Comparison of ENCODE assay signal across 29 cellular contexts in the genomic region with DNA sequence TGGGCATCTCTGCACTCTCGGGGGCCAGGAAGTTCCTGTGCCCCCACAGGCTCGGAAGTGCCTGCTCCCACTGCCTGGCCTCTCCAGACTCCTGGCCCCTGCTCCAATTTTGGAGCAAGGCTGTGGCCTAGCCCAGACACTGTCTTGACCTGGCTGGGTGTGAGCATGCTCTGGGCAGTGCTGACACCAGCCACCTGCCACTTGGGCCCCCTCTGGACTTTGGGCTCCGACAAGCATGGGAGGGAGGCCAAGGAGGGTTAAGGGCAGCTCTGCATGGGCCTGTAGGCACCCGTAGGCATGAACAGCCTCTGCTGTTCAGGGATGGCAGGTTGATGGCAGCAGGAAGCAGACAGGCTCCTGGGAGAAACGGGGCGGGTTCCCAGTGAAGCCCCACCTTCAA.
"Had no signal": no experiment of that assay in that cellular context is flagged by ENCODE, and none has a peak within 500 bp of the region (broad histone marks: within the 10 kb centered on the region; RNA-seq: fewer than 3 reads in every experiment).

No MANE protein-coding gene starts in this region.

- DNase-seq: activated B cell treated with CpG ODN at 0.5 μM for 24 hours; activated CD4-positive, alpha-beta T cell treated with anti-CD3 and anti-CD28 coated beads for 48 hours; activated CD4-positive, alpha-beta T cell treated with anti-CD3 and anti-CD28 coated beads, Interleukin-2, amount 50 U/mL, for 1 hour; activated CD4-positive, alpha-beta T cell treated with anti-CD3 and anti-CD28 coated beads, Interleukin-2, amount 50 U/mL, for 48 hours; activated CD8-positive, alpha-beta memory T cell treated with anti-CD3 and anti-CD28 coated beads for 24 hours; activated CD8-positive, alpha-beta T cell treated with anti-CD3 and anti-CD28 coated beads for 36 hours; activated effector memory CD4-positive, alpha-beta T cell treated with Interleukin-2 at 50 U/mL for 16 hours; activated gamma-delta T cell treated with Interleukin-2 at 50 U/mL for 16 hours; activated naive CD4-positive, alpha-beta T cell treated with anti-CD3 and anti-CD28 coated beads, Interleukin-2, amount 50 U/mL, for 16 hours; activated naive CD4-positive, alpha-beta T cell treated with Interleukin-2 at 50 U/mL for 16 hours; activated T-cell treated with anti-CD3 and anti-CD28 coated beads, Interleukin-2, amount 50 U/mL, for 4 hours; amniotic stem cell; brain microvascular endothelial cell; cortex of kidney; dermis blood vessel endothelial cell; effector CD8-positive, alpha-beta T cell; esophagus squamous epithelium; foreskin melanocyte; head of caudate nucleus; T-helper 1 cell; T-helper 17 cell; T1000; WERI-Rb-1 had no signal

- H3K27ac ChIP-seq: brain microvascular endothelial cell, epithelial cell of prostate, esophagus squamous epithelium, WERI-Rb-1 had no signal

- H3K4me3 Mint-ChIP-seq: activated B cell treated with CpG ODN at 0.5 μM for 24 hours; activated CD8-positive, alpha-beta T cell treated with anti-CD3 and anti-CD28 coated beads for 36 hours; activated naive CD8-positive, alpha-beta T cell; activated T-cell treated with anti-CD3 and anti-CD28 coated beads, Interleukin-2, amount 50 U/mL, for 4 hours; activated T-helper 17 cell treated with anti-CD3 and anti-CD28 coated beads, Interleukin-2, amount 50 U/mL, for 72 hours; central memory CD8-positive, alpha-beta T cell; T-helper 17 cell; T-helper 2 cell treated with Interferon-gamma antibody and Interleukin-4, amounts not matched to agents 5 μg/mL and 100 μg/mL, for 36 hours had no signal

- ATAC-seq: activated CD4-positive, CD25-positive, alpha-beta regulatory T cell treated with anti-CD3 and anti-CD28 coated beads, Interleukin-2, amount 50 U/mL, for 24 hours; activated CD8-positive, alpha-beta T cell treated with anti-CD3 and anti-CD28 coated beads for 36 hours; activated T-cell treated with anti-CD3 and anti-CD28 coated beads, Interleukin-2, amount 50 U/mL, for 4 hours; activated T-helper 17 cell treated with anti-CD3 and anti-CD28 coated beads, Interleukin-2, amount 50 U/mL, for 72 hours; T-helper 17 cell had no signal

- H3K27me3 ChIP-seq: brain microvascular endothelial cell, esophagus squamous epithelium had no signal

- H3K9me3 ChIP-seq: esophagus squamous epithelium had no signal

- H3K4me1 Mint-ChIP-seq: central memory CD8-positive, alpha-beta T cell; T-helper 17 cell had no signal

- H3K36me3 Mint-ChIP-seq: activated naive CD8-positive, alpha-beta T cell had no signal

- H3K27ac Mint-ChIP-seq: activated B cell treated with CpG ODN at 0.5 μM for 24 hours; activated CD8-positive, alpha-beta T cell treated with anti-CD3 and anti-CD28 coated beads for 36 hours; activated naive CD8-positive, alpha-beta T cell; activated T-helper 17 cell treated with anti-CD3 and anti-CD28 coated beads, Interleukin-2, amount 50 U/mL, for 72 hours; T-helper 17 cell; T-helper 2 cell treated with Interferon-gamma antibody and Interleukin-4, amounts not matched to agents 5 μg/mL and 100 μg/mL, for 36 hours had no signal

- H3K27me3 Mint-ChIP-seq: activated B cell treated with CpG ODN at 0.5 μM for 24 hours; activated CD8-positive, alpha-beta T cell treated with anti-CD3 and anti-CD28 coated beads for 36 hours; activated naive CD8-positive, alpha-beta T cell; activated T-helper 17 cell treated with anti-CD3 and anti-CD28 coated beads, Interleukin-2, amount 50 U/mL, for 72 hours; central memory CD8-positive, alpha-beta T cell; T-helper 17 cell had no signal

- H3K4me3 ChIP-seq: esophagus squamous epithelium had no signal

- H3K36me3 ChIP-seq: brain microvascular endothelial cell, esophagus squamous epithelium, WERI-Rb-1 had no signal

- H3K9me3 Mint-ChIP-seq: activated B cell treated with CpG ODN at 0.5 μM for 24 hours; activated CD8-positive, alpha-beta T cell treated with anti-CD3 and anti-CD28 coated beads for 36 hours; activated T-cell treated with anti-CD3 and anti-CD28 coated beads, Interleukin-2, amount 50 U/mL, for 4 hours; activated T-helper 17 cell treated with anti-CD3 and anti-CD28 coated beads, Interleukin-2, amount 50 U/mL, for 72 hours; central memory CD8-positive, alpha-beta T cell had no signal
